ENCODE assay signal across 16 cellular contexts in genomic region chr10:31660301-31660700, GRCh38.
"Had no signal": no experiment of that assay in that cellular context is flagged by ENCODE, and none has a peak within 500 bp of the region (broad histone marks: within the 10 kb centered on the region; RNA-seq: fewer than 3 reads in every experiment).

No MANE protein-coding gene starts in this region.

- ATAC-seq: activated T-helper 17 cell treated with anti-CD3 and anti-CD28 coated beads, Interleukin-2, amount 50 U/mL, for 72 hours; body of pancreas; left lung; right cardiac atrium; stimulated activated naive B cell treated with anti-CD40 and anti-IgM and Interleukin-4, amounts not matched to agents 10 μg/mL and 1 μg/mL and 100 μg/mL, for 72 hours; T-helper 17 cell had no signal

- H3K9me3 ChIP-seq: body of pancreas, left lung, spleen, upper lobe of left lung had no signal

- H3K27me3 ChIP-seq: body of pancreas, left lung, spleen, upper lobe of left lung had no signal

- H3K4me1 ChIP-seq: left lung, spleen, upper lobe of left lung had no signal

- H3K36me3 ChIP-seq: left lung, spleen, upper lobe of left lung had no signal

- H3K4me3 ChIP-seq: body of pancreas, left lung, spleen, upper lobe of left lung had no signal

- DNase-seq: activated CD4-positive, alpha-beta T cell treated with anti-CD3 and anti-CD28 coated beads, Interleukin-2, amount 10 ng/mL, durations not matched to agents 7 days and 5 days; activated CD4-positive, CD25-positive, alpha-beta regulatory T cell; activated CD8-positive, alpha-beta memory T cell treated with anti-CD3 and anti-CD28 coated beads for 24 hours; activated naive CD4-positive, alpha-beta T cell treated with anti-CD3 and anti-CD28 coated beads for 36 hours; body of pancreas; central memory CD4-positive, alpha-beta T cell; effector memory CD4-positive, alpha-beta T cell; glutamatergic neuron; left lung; right cardiac atrium; spleen; stimulated activated CD4-positive, alpha-beta T cell treated with anti-CD3 and anti-CD28 coated beads, Interleukin-1b, Interleukin-23, amount 100 ng/mL, for 48 hours; stimulated activated naive B cell treated with anti-CD40 and anti-IgM and Interleukin-4, amounts not matched to agents 10 μg/mL and 1 μg/mL and 100 μg/mL, for 72 hours; T-helper 17 cell; upper lobe of left lung had no signal

- H3K27ac ChIP-seq: body of pancreas, left lung, spleen, upper lobe of left lung had no signal
